Comparison of ENCODE assay signal across 8 cellular contexts in the genomic region with DNA sequence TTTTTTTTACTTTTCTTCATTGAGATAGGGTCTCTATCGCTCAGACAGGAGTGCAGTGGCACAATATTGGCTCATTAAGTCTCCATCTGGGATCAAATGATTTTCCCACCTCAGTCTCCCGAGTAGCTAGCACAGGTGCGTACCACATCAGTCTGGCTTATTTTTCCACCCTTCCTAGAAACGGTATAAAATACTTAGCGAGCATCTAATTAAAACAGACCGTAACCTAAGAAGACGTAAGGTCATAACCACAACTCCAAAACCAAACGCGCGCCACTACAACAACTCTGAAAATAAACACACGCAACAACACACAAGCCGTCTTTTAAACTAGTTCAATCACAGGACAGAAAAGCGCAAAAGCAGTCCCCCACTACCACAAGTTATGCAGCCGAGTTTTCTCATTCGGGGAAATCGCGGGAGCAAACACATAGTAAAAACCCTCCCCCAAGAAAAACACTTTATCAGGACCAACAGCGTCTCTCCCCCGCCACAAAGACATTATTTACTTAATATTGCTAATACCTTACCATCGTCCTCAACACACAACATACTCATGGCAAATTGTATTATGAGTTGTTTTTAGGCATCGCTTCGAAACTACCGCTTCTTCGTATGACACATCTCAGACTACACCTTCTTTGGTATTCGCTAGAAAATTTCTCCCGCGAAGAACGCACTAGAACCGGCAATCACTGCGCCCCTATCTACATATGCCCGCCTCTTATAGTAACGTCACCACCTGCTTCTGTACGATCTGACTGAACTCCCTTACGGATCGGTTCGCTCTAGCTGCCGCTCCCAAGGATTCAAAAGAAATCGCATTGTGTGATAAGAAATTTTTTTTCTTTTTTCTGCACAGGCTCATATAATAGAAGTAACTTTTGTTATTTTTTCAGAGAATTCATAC. TPM values are rescaled to one million over a fixed set of nuclear protein-coding genes. Genes with fewer than 3 reads are reported as not detected.
A peak's percentile ranks its signal among the peaks of the same experiment; 100 is the strongest.
DNase-seq lines count a peak whose midpoint lies in the region; ATAC-seq and TF ChIP-seq lines count a peak whose summit lies in the region.

No MANE protein-coding gene starts in this region.

- H3K36me3 Mint-ChIP-seq in CD4-positive, alpha-beta T cell (ENCODE audit: low read depth), result peaks cover 8% of the 10 kb centered on the region
- H3K36me3 Mint-ChIP-seq in endothelial cell (ENCODE audit: low read depth, unreplicated experiment), result peaks cover 7% of the 10 kb centered on the region

- H3K4me1 Mint-ChIP-seq in CD4-positive, alpha-beta T cell (ENCODE audit: low read depth), result peaks cover 15% of the 10 kb centered on the region
- peaks cover 12% of the 10 kb centered on the region for H3K4me1 Mint-ChIP-seq in endothelial cell (ENCODE audit: unreplicated experiment)

- peak overlapping the region; percentile 85 for H3K4me3 Mint-ChIP-seq in CD4-positive, alpha-beta T cell
- H3K4me3 Mint-ChIP-seq in endothelial cell (ENCODE audit: unreplicated experiment), result peak overlapping the region; percentile 84

- no peaks in the 10 kb centered on the region for H3K9me3 Mint-ChIP-seq in CD4-positive, alpha-beta T cell
- peaks cover 5% of the 10 kb centered on the region for H3K9me3 Mint-ChIP-seq in endothelial cell (ENCODE audit: unreplicated experiment)

- H3K27ac ChIP-seq in CD4-positive, alpha-beta T cell (ENCODE audit: low read depth, low read length), result peak overlapping the region; percentile 79
- H3K27ac ChIP-seq in mesodermal cell (ENCODE audit: low read depth, low read length, severe bottlenecking), result peak overlapping the region; percentile 98

- WGBS in mesodermal cell (ENCODE audit: insufficient coverage in 2 of 2), 2 experiments, result 11% methylated on average over 19 to 24 of the region's 38 CpGs

- peak overlapping the region; percentile 19 for H3K4me3 ChIP-seq in mesodermal cell (ENCODE audit: extremely low read depth, insufficient read depth, low read length, poor library complexity, severe bottlenecking)

- H3K9me3 ChIP-seq in CD4-positive, alpha-beta T cell (ENCODE audit: control insufficient read depth, low read length), result no peaks in the 10 kb centered on the region
- no peaks in the 10 kb centered on the region for H3K9me3 ChIP-seq in mesodermal cell (ENCODE audit: control insufficient read depth, low read length)

- H3K27me3 Mint-ChIP-seq in CD4-positive, alpha-beta T cell, result peaks cover 5% of the 10 kb centered on the region
- peaks cover 9% of the 10 kb centered on the region for H3K27me3 Mint-ChIP-seq in endothelial cell (ENCODE audit: unreplicated experiment)

- no peaks in the 10 kb centered on the region for H3K36me3 ChIP-seq in mesodermal cell (ENCODE audit: control insufficient read depth, insufficient read depth, low read length)

- intact Hi-C loops in CD4-positive, alpha-beta T cell (cut with DNase I, micrococcal nuclease), result loop anchor here (1.0 to 2.0 kb wide), 5 partner anchors 27 to 141 kb away; a partner anchor contains a TSS

- TF ChIP-seq CTCF in CD4-positive, alpha-beta T cell (IDR thresholded peaks at IDR 0.05), result no peak
- TF ChIP-seq CTCF in endothelial cell (IDR thresholded peaks at IDR 0.05; ENCODE audit: unreplicated experiment), result no peak

- H3K27me3 ChIP-seq in CD4-positive, alpha-beta T cell (ENCODE audit: control insufficient read depth, insufficient read depth, low read length), result no peaks in the 10 kb centered on the region

- peak; percentile 85 for ATAC-seq in CD4-positive, alpha-beta T cell (ENCODE audit: poor library complexity)
- ATAC-seq in GM19452 (IDR thresholded peaks at IDR 0.05; ENCODE audit: unreplicated experiment), result peak; percentile 79

- CTCF ChIA-PET in CD4-positive, alpha-beta T cell (lab: Charles Lee), result interaction anchor here (1.0 to 2.0 kb wide), 5 partner anchors 12 to 140 kb away, joined by 3 to 4 read pairs (median 3); no protein-coding TSS in a partner anchor

- H3K27ac Mint-ChIP-seq in CD4-positive, alpha-beta T cell, result peak overlapping the region; percentile 97
- peak overlapping the region; percentile 100 for H3K27ac Mint-ChIP-seq in endothelial cell (ENCODE audit: unreplicated experiment)

- peak; percentile 48 to 79 (median 59) for DNase-seq in CD4-positive, alpha-beta T cell
- peak; percentile 61 for DNase-seq in HS-5 (ENCODE audit: low read depth)
- peak; percentile 49 for DNase-seq in NK-92 treated with Interleukin-12 subunit alpha and Interleukin-12 subunit beta, amount 100 ng/mL, for 24 hours (lab: John Stamatoyannopoulos, UW)
- DNase-seq in activated CD8-positive, alpha-beta memory T cell treated with anti-CD3 and anti-CD28 coated beads, Interleukin-2, amount 50 U/mL, for 1 hour (ENCODE audit: extremely low read depth), result peak; percentile 73
- peak; percentile 75 for DNase-seq in endothelial cell (ENCODE audit: low spot score)
- peak; percentile 47 for DNase-seq in stimulated activated CD8-positive, alpha-beta memory T cell treated with anti-CD3 and anti-CD28 coated beads, Interleukin-15, amount 100 ng/mL, for 1 hour (ENCODE audit: low read depth)

- H3K4me1 ChIP-seq in mesodermal cell (ENCODE audit: control insufficient read depth, insufficient read depth, low read length, poor library complexity, severe bottlenecking), result no peaks in the 10 kb centered on the region

- POLR2A ChIA-PET in CD4-positive, alpha-beta T cell (lab: Charles Lee), result interaction anchor here (0.5 to 5.2 kb wide), 4 partner anchors 27 to 366 kb away, joined by 3 to 54 read pairs (median 10); a partner anchor contains a TSS

RNA-seq across cellular contexts. Expression of a gene that starts 32.8 kb away (rescaled TPM):
- under 1 TPM; 0.47 to 0.66 TPM for total RNA-seq in CD4-positive, alpha-beta T cell
- 0.21 TPM for total RNA-seq in endothelial cell (ENCODE audit: unreplicated experiment)
- polyA plus RNA-seq in mesodermal cell (2013, experiment 1 of 2), result 0.33 TPM
- 0.25 TPM for polyA plus RNA-seq in mesodermal cell (2013, experiment 2 of 2)

RNA-seq across cellular contexts. Expression of a gene that starts 33.3 kb away (rescaled TPM):
- 10 to 100 TPM; 10.4 to 11.6 TPM for total RNA-seq in CD4-positive, alpha-beta T cell
- 11.3 TPM for total RNA-seq in endothelial cell (ENCODE audit: unreplicated experiment)
- polyA plus RNA-seq in mesodermal cell (2013, experiment 1 of 2), result 22.8 TPM
- polyA plus RNA-seq in mesodermal cell (2013, experiment 2 of 2), result 29.3 TPM

Comparison
In these comparisons a context has a peak if more than half of its experiments do, and no peak if none do; other contexts are left out.
1. Peak in every context shown above with its lines: DNase-seq, ATAC-seq, H3K4me3 ChIP-seq and H3K27ac ChIP-seq.